ENCODE assay signal across 15 cellular contexts in genomic region chr22:50696251-50696798, GRCh38. TPM values are rescaled to one million over a fixed set of nuclear protein-coding genes. Genes with fewer than 3 reads are reported as not detected.
A peak's percentile ranks its signal among the peaks of the same experiment; 100 is the strongest.
DNase-seq lines count a peak whose midpoint lies in the region; ATAC-seq, FAIRE-seq and TF ChIP-seq lines count a peak whose summit lies in the region.
"Had no signal": no experiment of that assay in that cellular context is flagged by ENCODE, and none has a peak within 500 bp of the region (broad histone marks: within the 10 kb centered on the region; RNA-seq: fewer than 3 reads in every experiment).

No MANE protein-coding gene starts in this region.

- H3K4me3 ChIP-seq in AG10803 (ENCODE audit: low read length) (peak overlapping the region; percentile 52), astrocyte (ENCODE audit: insufficient read depth, low read depth, low read length) (no peak overlapping the region), neuronal stem cell (ENCODE audit: low read length in 2 of 2) (no peak overlapping the region)

- H3K4ac ChIP-seq in neuronal stem cell (ENCODE audit: low read length) = no peak overlapping the region

- peaks cover 1% of the 10 kb centered on the region for H3K79me1 ChIP-seq in neuronal stem cell (ENCODE audit: low read depth, low read length)

- DNase-seq in AG10803 (ENCODE audit: low read depth) (no peak), astrocyte (ENCODE audit: low read depth) (no peak), foreskin keratinocyte (peak; percentile 22 to 52), neuronal stem cell (ENCODE audit: low spot score) (no peak), KBM-7 (no peak), DMS53 treated with DMSO at 0.1 percent for 48 hours (lab: John Stamatoyannopoulos, UW; ENCODE audit: unreplicated experiment) (no peak), NCI-H345 treated with DMSO at 0.1 percent for 48 hours (lab: John Stamatoyannopoulos, UW; ENCODE audit: unreplicated experiment) (no peak)
- DNase-seq: islet precursor cell; NCI-H187; NCI-H748 treated with DMSO at 0.1 percent for 48 hours; stimulated activated CD8-positive, alpha-beta memory T cell treated with anti-CD3 and anti-CD28 coated beads, Interleukin-4, amount 100 ng/mL, for 48 hours; T-helper 9 cell had no signal

- H2BK5ac ChIP-seq in neuronal stem cell (ENCODE audit: low read length) = no peak overlapping the region

- H4K20me1 ChIP-seq in astrocyte (ENCODE audit: insufficient read depth, low read length) = peaks cover 17% of the 10 kb centered on the region

- H3K4me3 Mint-ChIP-seq in astrocyte (ENCODE audit: unreplicated experiment) = peak overlapping the region; percentile 74
- H3K4me3 Mint-ChIP-seq: dendritic cell treated with granulocyte-macrophage colony-stimulating factor and Interleukin-4, amounts not matched to agents 40 ng/mL and 50 ng/mL, for 4 days; naive thymus-derived CD8-positive, alpha-beta T cell had no signal

- H2AK5ac ChIP-seq in neuronal stem cell (ENCODE audit: low read depth, low read length) = peak overlapping the region; percentile 93

- H2BK12ac ChIP-seq in neuronal stem cell (ENCODE audit: low read length) = no peak overlapping the region

- no peaks in the 10 kb centered on the region for H3K79me2 ChIP-seq in astrocyte (ENCODE audit: insufficient read depth, low read length)

- H3K4me1 Mint-ChIP-seq in astrocyte (ENCODE audit: low read depth, unreplicated experiment) = peaks cover 7% of the 10 kb centered on the region

- H3K4me1 ChIP-seq in astrocyte (ENCODE audit: insufficient read depth, low read length) (peaks cover 10% of the 10 kb centered on the region), foreskin keratinocyte (peaks cover 4% of the 10 kb centered on the region), neuronal stem cell (ENCODE audit: control insufficient read depth in 2 of 2, insufficient read depth in 1 of 2, low read depth in 1 of 2, low read length in 2 of 2) (peaks cover 16 to 17% of the 10 kb centered on the region in 2 donors)

- FAIRE-seq in astrocyte (lab: Jason Lieb, UNC) = no peak

- no peak overlapping the region for H2BK120ac ChIP-seq in neuronal stem cell (ENCODE audit: low read depth, low read length)

- H3K9me3 ChIP-seq in astrocyte (ENCODE audit: insufficient read depth, low read depth, low read length) (no peaks in the 10 kb centered on the region), neuronal stem cell (replicated peaks in 1 of 2; ENCODE audit: control insufficient read depth in 2 of 2, insufficient read depth in 1 of 2, low read depth in 1 of 2, low read length in 2 of 2) (no peaks in the 10 kb centered on the region)

- H3K27ac ChIP-seq in astrocyte (ENCODE audit: low read depth, low read length) = no peak overlapping the region
- H3K27ac ChIP-seq in foreskin keratinocyte = no peak overlapping the region
- H3K27ac ChIP-seq in neuronal stem cell (replicated peaks; ENCODE audit: low read length) = no peak overlapping the region

- no peak overlapping the region for H4K8ac ChIP-seq in neuronal stem cell (ENCODE audit: low read depth, low read length)

- H3K27me3 Mint-ChIP-seq in astrocyte (ENCODE audit: low read depth, unreplicated experiment) = peaks cover 11% of the 10 kb centered on the region

- WGBS in neuronal stem cell (ENCODE audit: extremely low coverage in 2 of 2, insufficient read length in 2 of 2, insufficient replicate concordance in 1 of 2), 2 donors = no CpG with 5 or more reads among the region's 21 CpGs

- H3K36me3 Mint-ChIP-seq in astrocyte (ENCODE audit: low read depth, unreplicated experiment) = peaks cover 5% of the 10 kb centered on the region
- H3K36me3 Mint-ChIP-seq: naive thymus-derived CD8-positive, alpha-beta T cell had no signal

- no peak overlapping the region for H2AFZ ChIP-seq in astrocyte (ENCODE audit: low read depth, low read length)
- peak overlapping the region; percentile 50 for H2AFZ ChIP-seq in neuronal stem cell (ENCODE audit: low read length)

- H3K23ac ChIP-seq in neuronal stem cell (ENCODE audit: low read depth, low read length, poor library complexity) = peak overlapping the region; percentile 43

- peak overlapping the region; percentile 40 for H3K18ac ChIP-seq in neuronal stem cell (ENCODE audit: low read length)

- no peak overlapping the region for H2BK15ac ChIP-seq in neuronal stem cell (ENCODE audit: low read length)

- ATAC-seq in foreskin keratinocyte (peak; percentile 30), HG03097 (IDR thresholded peaks at IDR 0.05; ENCODE audit: low FRiP score, unreplicated experiment) (no peak)
- ATAC-seq: naive thymus-derived CD8-positive, alpha-beta T cell had no signal

- H3K27ac Mint-ChIP-seq in astrocyte (ENCODE audit: unreplicated experiment) = peak overlapping the region; percentile 53
- H3K27ac Mint-ChIP-seq: dendritic cell treated with granulocyte-macrophage colony-stimulating factor and Interleukin-4, amounts not matched to agents 40 ng/mL and 50 ng/mL, for 4 days; naive thymus-derived CD8-positive, alpha-beta T cell had no signal

- H4K91ac ChIP-seq in neuronal stem cell (ENCODE audit: low read depth, low read length, poor library complexity) = no peak overlapping the region

- H3K9ac ChIP-seq in astrocyte (ENCODE audit: low read length) = no peak overlapping the region
- peak overlapping the region; percentile 34 for H3K9ac ChIP-seq in neuronal stem cell (ENCODE audit: low read depth, low read length, poor library complexity)

- H3K4me2 ChIP-seq in astrocyte (ENCODE audit: low read length) = peak overlapping the region; percentile 75
- peak overlapping the region; percentile 75 for H3K4me2 ChIP-seq in neuronal stem cell (ENCODE audit: insufficient read depth, low read length, poor library complexity, severe bottlenecking)

- no peak; the same call in 1 of the 2 replicates for TF ChIP-seq CTCF in AG10803 (conservative IDR thresholded peaks at IDR 0.05; ENCODE audit: low read length)
- no peak for TF ChIP-seq CTCF in astrocyte (IDR thresholded peaks at IDR 0.05; ENCODE audit: insufficient read depth, low read depth, low read length)
- TF ChIP-seq CTCF in foreskin keratinocyte (conservative IDR thresholded peaks at IDR 0.05) = no peak

- H3K27me3 ChIP-seq in astrocyte (ENCODE audit: insufficient read depth, low read length) (no peaks in the 10 kb centered on the region), foreskin keratinocyte (no peaks in the 10 kb centered on the region), neuronal stem cell (ENCODE audit: control insufficient read depth in 3 of 3, insufficient read depth in 3 of 3, low read depth in 1 of 3, low read length in 3 of 3) (peaks cover 0 to 3% (median 0%) of the 10 kb centered on the region in 3 experiments)

- in situ Hi-C loops in KBM-7 (cut with MboI; ENCODE audit: low pct_unique_long_range_greater_than_20kb, low sequenced_read_pairs) = no loop called here

- no peaks in the 10 kb centered on the region for H3K9me3 Mint-ChIP-seq in astrocyte (ENCODE audit: unreplicated experiment)
- H3K9me3 Mint-ChIP-seq: dendritic cell treated with granulocyte-macrophage colony-stimulating factor and Interleukin-4, amounts not matched to agents 40 ng/mL and 50 ng/mL, for 4 days had no signal

- no peaks in the 10 kb centered on the region for H3K36me3 ChIP-seq in astrocyte (ENCODE audit: insufficient read depth, low read length)
- H3K36me3 ChIP-seq in neuronal stem cell (replicated peaks in 1 of 2; ENCODE audit: control insufficient read depth in 2 of 2, insufficient read depth in 2 of 2, low read length in 2 of 2) = peaks cover 7 to 25% of the 10 kb centered on the region in 2 donors

- H3K14ac ChIP-seq in neuronal stem cell (ENCODE audit: low read length) = no peak overlapping the region

RNA-seq across cellular contexts. Expression of gene SHANK3, which starts 23.7 kb away (rescaled TPM):
- total RNA-seq in astrocyte (10.1 and 10.6 TPM in 2 replicates), foreskin keratinocyte (3.7 and 4.0 TPM in 2 replicates)
- 2.2 and 2.6 TPM in 2 replicates for polyA plus RNA-seq in foreskin keratinocyte
- polyA plus RNA-seq in neuronal stem cell (2013, experiment 1 of 2) = 9.8 TPM
- 9.9 TPM for polyA plus RNA-seq in neuronal stem cell (2013, experiment 2 of 2)
- polyA plus RNA-seq: naive thymus-derived CD8-positive, alpha-beta T cell had no signal

RNA-seq across cellular contexts. Expression of gene ACR, which starts 41.7 kb away (rescaled TPM):
- total RNA-seq in astrocyte (not detected in 2 replicates), foreskin keratinocyte (not detected in 2 replicates)
- polyA plus RNA-seq in foreskin keratinocyte = not detected in 2 replicates
- polyA plus RNA-seq in neuronal stem cell (2013, experiment 1 of 2) = 0.61 TPM
- 0.48 TPM for polyA plus RNA-seq in neuronal stem cell (2013, experiment 2 of 2)
- total RNA-seq: naive thymus-derived CD8-positive, alpha-beta T cell had no signal
- polyA plus RNA-seq: naive thymus-derived CD8-positive, alpha-beta T cell had no signal

Comparison
In these comparisons a context has a peak if more than half of its experiments do, and no peak if none do; other contexts are left out.
1. DNase-seq: peak in foreskin keratinocyte (2 of 2); none in AG10803 (single experiment), astrocyte (single experiment), neuronal stem cell (single experiment), KBM-7 (single experiment), DMS53 treated with DMSO at 0.1 percent for 48 hours (single experiment) and NCI-H345 treated with DMSO at 0.1 percent for 48 hours (single experiment).